In the genomic region with DNA sequence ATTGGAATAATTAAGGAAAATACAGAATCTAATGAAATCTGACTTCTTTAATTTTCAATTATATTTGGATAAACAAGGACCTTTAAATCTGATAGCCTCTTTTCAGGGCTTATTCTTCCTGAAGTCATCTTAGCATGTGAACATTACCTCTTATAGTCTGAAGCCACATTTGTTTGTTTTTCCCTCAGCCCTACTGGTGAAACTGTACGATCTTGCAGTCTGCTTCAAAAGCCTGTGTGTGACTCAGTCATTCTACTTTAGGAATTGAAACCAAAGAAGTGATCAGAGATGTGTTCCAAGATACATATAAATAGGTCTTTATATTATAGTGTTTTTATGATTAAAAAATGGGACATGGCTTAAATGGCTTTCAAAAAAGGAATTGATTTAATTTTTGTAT, we compare ENCODE assay signal across 20 cellular contexts.
DNase-seq lines count a peak whose midpoint lies in the region; ATAC-seq and TF ChIP-seq lines count a peak whose summit lies in the region.
"Had no signal": no experiment of that assay in that cellular context is flagged by ENCODE, and none has a peak within 500 bp of the region (broad histone marks: within the 10 kb centered on the region; RNA-seq: fewer than 3 reads in every experiment).

No MANE protein-coding gene starts in this region.

- no peak for TF ChIP-seq EP300 in SK-N-SH (IDR thresholded peaks at IDR 0.05; ENCODE audit: borderline replicate concordance in 1 of 2, low read depth in 1 of 2, low read length in 1 of 2)

- no peak overlapping the region for H3K27ac Mint-ChIP-seq in activated T-cell treated with anti-CD3 and anti-CD28 coated beads, Interleukin-2, amount 50 U/mL, for 24 hours
- no peak overlapping the region for H3K27ac Mint-ChIP-seq in naive thymus-derived CD4-positive, alpha-beta T cell
- H3K27ac Mint-ChIP-seq: activated CD4-positive, alpha-beta T cell treated with anti-CD3 and anti-CD28 coated beads, Interleukin-2, amount 10 ng/mL, durations not matched to agents 24 days and 14 days; natural killer cell had no signal

- TF ChIP-seq CTCF in choroid plexus epithelial cell (conservative IDR thresholded peaks at IDR 0.05; ENCODE audit: low read depth, low read length) = no peak
- no peak for TF ChIP-seq CTCF in SK-N-SH (IDR thresholded peaks at IDR 0.05)

- H3K4me2 ChIP-seq in SK-N-SH = no peak overlapping the region

- no peak for TF ChIP-seq RAD21 in SK-N-SH (IDR thresholded peaks at IDR 0.05; ENCODE audit: low read length)

- H3K4me3 ChIP-seq in choroid plexus epithelial cell (ENCODE audit: low read depth, low read length) = no peak overlapping the region
- H3K4me3 ChIP-seq in SK-N-SH (ENCODE audit: low read depth in 2 of 2, low read length in 1 of 2) = no peak overlapping the region
- no peak overlapping the region for H3K4me3 ChIP-seq in naive thymus-derived CD4-positive, alpha-beta T cell (ENCODE audit: low read length)
- H3K4me3 ChIP-seq: lung, vagina had no signal

- H2AFZ ChIP-seq in SK-N-SH (ENCODE audit: low read depth) = no peak overlapping the region

- no peaks in the 10 kb centered on the region for H3K9me3 ChIP-seq in SK-N-SH
- H3K9me3 ChIP-seq in naive thymus-derived CD4-positive, alpha-beta T cell (ENCODE audit: control insufficient read depth in 2 of 3, low read length in 3 of 3) = no peaks in the 10 kb centered on the region
- H3K9me3 ChIP-seq: vagina had no signal

- 69% methylated on average over 1 of the region's 1 CpG for WGBS in SK-N-SH (ENCODE audit: low lambda C conversion rate)

- no peaks in the 10 kb centered on the region for H3F3A ChIP-seq in SK-N-SH (replicated peaks; ENCODE audit: insufficient read depth)

- intact Hi-C loops in naive thymus-derived CD4-positive, alpha-beta T cell (cut with micrococcal nuclease) = no loop called here

- CTCF ChIA-PET in SK-N-SH (lab: Yijun Ruan, JAX) = interaction anchor here (1.2 kb wide), 1 partner anchor 243 kb away, joined by 6 read pairs; no protein-coding TSS in a partner anchor
- CTCF ChIA-PET in naive thymus-derived CD4-positive, alpha-beta T cell (lab: Charles Lee) = no interaction called here

- H3K27me3 ChIP-seq in SK-N-SH (ENCODE audit: insufficient read depth) = no peaks in the 10 kb centered on the region
- no peaks in the 10 kb centered on the region for H3K27me3 ChIP-seq in naive thymus-derived CD4-positive, alpha-beta T cell (ENCODE audit: control insufficient read depth in 2 of 2, insufficient read depth in 2 of 2, low read length in 2 of 2)
- H3K27me3 ChIP-seq: vagina had no signal

- H3K4me1 Mint-ChIP-seq in activated T-cell treated with anti-CD3 and anti-CD28 coated beads, Interleukin-2, amount 50 U/mL, for 24 hours (ENCODE audit: low read depth) = no peaks in the 10 kb centered on the region
- no peaks in the 10 kb centered on the region for H3K4me1 Mint-ChIP-seq in naive thymus-derived CD4-positive, alpha-beta T cell
- H3K4me1 Mint-ChIP-seq: activated CD4-positive, alpha-beta T cell treated with anti-CD3 and anti-CD28 coated beads, Interleukin-2, amount 10 ng/mL, durations not matched to agents 24 days and 14 days; natural killer cell had no signal

- no peak overlapping the region for H3K27ac ChIP-seq in SK-N-SH (ENCODE audit: low read depth in 2 of 2, low read length in 1 of 2)
- no peak overlapping the region for H3K27ac ChIP-seq in naive thymus-derived CD4-positive, alpha-beta T cell (ENCODE audit: low read depth, low read length)
- H3K27ac ChIP-seq: vagina had no signal

- POLR2A ChIA-PET in SK-N-SH (lab: Yijun Ruan, JAX) = no interaction called here
- POLR2A ChIA-PET in naive thymus-derived CD4-positive, alpha-beta T cell (lab: Charles Lee) = no interaction called here

- no peaks in the 10 kb centered on the region for H3K79me2 ChIP-seq in SK-N-SH (ENCODE audit: insufficient read depth)

- no peak overlapping the region for H3K9ac ChIP-seq in SK-N-SH

- DNase-seq in EH (ENCODE audit: low read depth) (peak; percentile 5), NCI-H2196 treated with DMSO at 0.1 percent for 48 hours (lab: John Stamatoyannopoulos, UW; ENCODE audit: unreplicated experiment) (peak; percentile 10), choroid plexus epithelial cell (ENCODE audit: low read depth) (peak; percentile 24), kidney tubule cell (ENCODE audit: low spot score) (peak; percentile 32), SK-N-SH (no peak), putamen (ENCODE audit: low spot score) (no peak)
- no peak for DNase-seq in activated T-cell treated with anti-CD3 and anti-CD28 coated beads, Interleukin-2, amount 50 U/mL, for 24 hours
- no peak for DNase-seq in naive thymus-derived CD4-positive, alpha-beta T cell
- DNase-seq: activated CD4-positive, alpha-beta T cell treated with anti-CD3 and anti-CD28 coated beads, Interleukin-2, amount 10 ng/mL, durations not matched to agents 24 days and 14 days; activated CD8-positive, alpha-beta memory T cell treated with anti-CD3 and anti-CD28 coated beads, Interleukin-2, amount 50 U/mL, for 4 hours; activated gamma-delta T cell; amniotic stem cell; HCEC 1CT; KG1; natural killer cell; NCI-H2171 treated with DMSO at 0.1 percent for 48 hours; SW 1271 had no signal

- ATAC-seq in naive thymus-derived CD4-positive, alpha-beta T cell = no peak
- ATAC-seq: natural killer cell, Panc1 had no signal

- no peaks in the 10 kb centered on the region for H3K36me3 Mint-ChIP-seq in activated T-cell treated with anti-CD3 and anti-CD28 coated beads, Interleukin-2, amount 50 U/mL, for 24 hours (ENCODE audit: low read depth)
- H3K36me3 Mint-ChIP-seq in naive thymus-derived CD4-positive, alpha-beta T cell = no peaks in the 10 kb centered on the region
- H3K36me3 Mint-ChIP-seq: natural killer cell had no signal

- H3K4me3 Mint-ChIP-seq in activated T-cell treated with anti-CD3 and anti-CD28 coated beads, Interleukin-2, amount 50 U/mL, for 24 hours = no peak overlapping the region
- H3K4me3 Mint-ChIP-seq in naive thymus-derived CD4-positive, alpha-beta T cell = no peak overlapping the region
- H3K4me3 Mint-ChIP-seq: activated CD4-positive, alpha-beta T cell treated with anti-CD3 and anti-CD28 coated beads, Interleukin-2, amount 10 ng/mL, durations not matched to agents 24 days and 14 days; natural killer cell had no signal

- H3K27me3 Mint-ChIP-seq in activated T-cell treated with anti-CD3 and anti-CD28 coated beads, Interleukin-2, amount 50 U/mL, for 24 hours = no peaks in the 10 kb centered on the region
- H3K27me3 Mint-ChIP-seq in naive thymus-derived CD4-positive, alpha-beta T cell = no peaks in the 10 kb centered on the region
- H3K27me3 Mint-ChIP-seq: activated CD4-positive, alpha-beta T cell treated with anti-CD3 and anti-CD28 coated beads, Interleukin-2, amount 10 ng/mL, durations not matched to agents 24 days and 14 days had no signal

- H3K4me1 ChIP-seq in SK-N-SH (ENCODE audit: control insufficient read depth in 1 of 2, insufficient read depth in 2 of 2, low read depth in 1 of 2, low read length in 1 of 2) = no peaks in the 10 kb centered on the region
- H3K4me1 ChIP-seq in naive thymus-derived CD4-positive, alpha-beta T cell (ENCODE audit: control insufficient read depth in 2 of 2, insufficient read depth in 2 of 2, low read length in 2 of 2) = no peaks in the 10 kb centered on the region
- H3K4me1 ChIP-seq: vagina had no signal

- no peaks in the 10 kb centered on the region for H4K20me1 ChIP-seq in SK-N-SH (ENCODE audit: insufficient read depth)

- H3K9me2 ChIP-seq in SK-N-SH = no peaks in the 10 kb centered on the region

- no peaks in the 10 kb centered on the region for H3K9me3 Mint-ChIP-seq in activated T-cell treated with anti-CD3 and anti-CD28 coated beads, Interleukin-2, amount 50 U/mL, for 24 hours
- H3K9me3 Mint-ChIP-seq in naive thymus-derived CD4-positive, alpha-beta T cell = peaks cover 0 to 3% (median 0%) of the 10 kb centered on the region in 11 donors
- H3K9me3 Mint-ChIP-seq: activated CD4-positive, alpha-beta T cell treated with anti-CD3 and anti-CD28 coated beads, Interleukin-2, amount 10 ng/mL, durations not matched to agents 24 days and 14 days had no signal

- no peaks in the 10 kb centered on the region for H3K36me3 ChIP-seq in SK-N-SH (replicated peaks in 1 of 2; ENCODE audit: control insufficient read depth in 1 of 2, insufficient read depth in 2 of 2, low read length in 1 of 2)
- no peaks in the 10 kb centered on the region for H3K36me3 ChIP-seq in naive thymus-derived CD4-positive, alpha-beta T cell (ENCODE audit: control insufficient read depth in 2 of 3, insufficient read depth in 3 of 3, low read length in 3 of 3)
- H3K36me3 ChIP-seq: vagina had no signal

TF ChIP-seq in SK-N-SH, 30 proteins besides CTCF, POLR2A, EP300 and RAD21 (continues in another document):
- TF ChIP-seq, protein P1, sequence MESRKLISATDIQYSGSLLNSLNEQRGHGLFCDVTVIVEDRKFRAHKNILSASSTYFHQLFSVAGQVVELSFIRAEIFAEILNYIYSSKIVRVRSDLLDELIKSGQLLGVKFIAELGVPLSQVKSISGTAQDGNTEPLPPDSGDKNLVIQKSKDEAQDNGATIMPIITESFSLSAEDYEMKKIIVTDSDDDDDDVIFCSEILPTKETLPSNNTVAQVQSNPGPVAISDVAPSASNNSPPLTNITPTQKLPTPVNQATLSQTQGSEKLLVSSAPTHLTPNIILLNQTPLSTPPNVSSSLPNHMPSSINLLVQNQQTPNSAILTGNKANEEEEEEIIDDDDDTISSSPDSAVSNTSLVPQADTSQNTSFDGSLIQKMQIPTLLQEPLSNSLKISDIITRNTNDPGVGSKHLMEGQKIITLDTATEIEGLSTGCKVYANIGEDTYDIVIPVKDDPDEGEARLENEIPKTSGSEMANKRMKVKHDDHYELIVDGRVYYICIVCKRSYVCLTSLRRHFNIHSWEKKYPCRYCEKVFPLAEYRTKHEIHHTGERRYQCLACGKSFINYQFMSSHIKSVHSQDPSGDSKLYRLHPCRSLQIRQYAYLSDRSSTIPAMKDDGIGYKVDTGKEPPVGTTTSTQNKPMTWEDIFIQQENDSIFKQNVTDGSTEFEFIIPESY (IDR thresholded peaks at IDR 0.05; ENCODE audit: borderline replicate concordance, low read depth) = no peak
- TF ChIP-seq NRF1 (IDR thresholded peaks at IDR 0.05; ENCODE audit: low read depth, low read length) (no peak), JUND (IDR thresholded peaks at IDR 0.05) (no peak), CHD2 (IDR thresholded peaks at IDR 0.05; ENCODE audit: low read length, partially characterized antibody) (no peak), FOXM1 (IDR thresholded peaks at IDR 0.05; ENCODE audit: low read depth) (no peak), FOSL2 (IDR thresholded peaks at IDR 0.05; ENCODE audit: borderline replicate concordance, low read depth) (no peak), GATA2 (CRISPR knock-in tag; IDR thresholded peaks at IDR 0.05) (no peak)
- TF ChIP-seq, protein P2, sequence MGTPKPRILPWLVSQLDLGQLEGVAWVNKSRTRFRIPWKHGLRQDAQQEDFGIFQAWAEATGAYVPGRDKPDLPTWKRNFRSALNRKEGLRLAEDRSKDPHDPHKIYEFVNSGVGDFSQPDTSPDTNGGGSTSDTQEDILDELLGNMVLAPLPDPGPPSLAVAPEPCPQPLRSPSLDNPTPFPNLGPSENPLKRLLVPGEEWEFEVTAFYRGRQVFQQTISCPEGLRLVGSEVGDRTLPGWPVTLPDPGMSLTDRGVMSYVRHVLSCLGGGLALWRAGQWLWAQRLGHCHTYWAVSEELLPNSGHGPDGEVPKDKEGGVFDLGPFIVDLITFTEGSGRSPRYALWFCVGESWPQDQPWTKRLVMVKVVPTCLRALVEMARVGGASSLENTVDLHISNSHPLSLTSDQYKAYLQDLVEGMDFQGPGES (IDR thresholded peaks at IDR 0.05; ENCODE audit: low read depth, low read length) = no peak

Comparison
In these comparisons a context has a peak if more than half of its experiments do, and no peak if none do; other contexts are left out.
1. DNase-seq: peak in EH (single experiment), NCI-H2196 treated with DMSO at 0.1 percent for 48 hours (single experiment), choroid plexus epithelial cell (single experiment) and kidney tubule cell (single experiment); none in SK-N-SH (single experiment), activated T-cell treated with anti-CD3 and anti-CD28 coated beads, Interleukin-2, amount 50 U/mL, for 24 hours (single experiment), naive thymus-derived CD4-positive, alpha-beta T cell (0 of 9) and putamen (single experiment).